16 cellular contexts compared by ENCODE assay signal in genomic region chr1:35097224-35097623, GRCh38. TPM values are rescaled to one million over a fixed set of nuclear protein-coding genes. Genes with fewer than 3 reads are reported as not detected.
DNase-seq lines count a peak whose midpoint lies in the region; ATAC-seq lines count a peak whose summit lies in the region.
"Had no signal": no experiment of that assay in that cellular context is flagged by ENCODE, and none has a peak within 500 bp of the region (broad histone marks: within the 10 kb centered on the region; RNA-seq: fewer than 3 reads in every experiment).

No MANE protein-coding gene starts in this region.

- DNase-seq in Caki2 (ENCODE audit: low read depth) (peak; percentile 51), amniotic epithelial cell (ENCODE audit: low read depth) (peak; percentile 16), medulla oblongata (ENCODE audit: extremely low spot score) (peak; percentile 5), NCI-H446 treated with DMSO at 0.1 percent for 48 hours (lab: John Stamatoyannopoulos, UW) (no peak), D341Med (ENCODE audit: low spot score) (no peak)
- DNase-seq in Jurkat, Clone E6-1 (ENCODE audit: low read depth, low spot score) = peak; percentile 91
- DNase-seq: activated CD4-positive, alpha-beta T cell treated with anti-CD3 and anti-CD28 coated beads, Interleukin-2, amount 50 U/mL, for 48 hours; activated effector memory CD4-positive, alpha-beta T cell treated with Interleukin-2 at 50 U/mL for 16 hours; CD4-positive, alpha-beta memory T cell; left ventricle myocardium superior; SHP77; spleen; stimulated activated naive CD8-positive, alpha-beta T cell treated with anti-CD3 and anti-CD28 coated beads, Interleukin-15, amount 100 ng/mL, for 72 hours; uterus had no signal

- in situ Hi-C loops in Caki2 (cut with HindIII; ENCODE audit: low pct_unique_long_range_greater_than_20kb, low sequenced_read_pairs) = no loop called here

- ATAC-seq in GM18502 (IDR thresholded peaks at IDR 0.05; ENCODE audit: poor library complexity, unreplicated experiment) = no peak
- ATAC-seq: left ventricle myocardium superior; stimulated activated naive CD8-positive, alpha-beta T cell treated with anti-CD3 and anti-CD28 coated beads, Interleukin-15, amount 100 ng/mL, for 72 hours had no signal

- H3K4me3 ChIP-seq in Jurkat, Clone E6-1 (ENCODE audit: low read length) = peak overlapping the region; percentile 4; the same call in 1 of the 2 replicates
- H3K4me3 ChIP-seq: ascending aorta, spleen, uterus had no signal

RNA-seq across cellular contexts. Expression of gene ZMYM1, which starts 18.0 kb away (rescaled TPM):
- 19.4 and 49.6 TPM in 2 replicates for total RNA-seq in Caki2 (2014; rRNA removed; shearing (Covaris generic); ENCODE audit: low replicate concordance)
- 6.9 TPM for polyA plus RNA-seq in Jurkat, Clone E6-1 (2012; ENCODE audit: insufficient read depth, insufficient read length)

Comparison
In these comparisons a context has a peak if more than half of its experiments do, and no peak if none do; other contexts are left out.
1. DNase-seq: peak in Caki2 (single experiment), Jurkat, Clone E6-1 (single experiment), amniotic epithelial cell (single experiment) and medulla oblongata (single experiment); none in NCI-H446 treated with DMSO at 0.1 percent for 48 hours (single experiment) and D341Med (single experiment).